10 cellular contexts compared by ENCODE assay signal in genomic region chr17:61250335-61250890, GRCh38.
DNase-seq lines count a peak whose midpoint lies in the region; ATAC-seq and TF ChIP-seq lines count a peak whose summit lies in the region.
"Had no signal": no experiment of that assay in that cellular context is flagged by ENCODE, and none has a peak within 500 bp of the region (broad histone marks: within the 10 kb centered on the region; RNA-seq: fewer than 3 reads in every experiment).

No MANE protein-coding gene starts in this region.

- H3K9me3 ChIP-seq in Caco-2 (no peaks in the 10 kb centered on the region), PC-3 (ENCODE audit: low read length) (no peaks in the 10 kb centered on the region), PC-9 (ENCODE audit: insufficient read depth, low read depth) (no peaks in the 10 kb centered on the region)

- H3K27ac ChIP-seq in PC-3 (ENCODE audit: low read length) (no peak overlapping the region), PC-9 (no peak overlapping the region)

- no peaks in the 10 kb centered on the region for H3K9me2 ChIP-seq in PC-3 (replicated peaks; ENCODE audit: low read length)
- no peaks in the 10 kb centered on the region for H3K9me2 ChIP-seq in PC-9 (ENCODE audit: insufficient read depth)

- no TSS peak for BruUV-seq in Caco-2 (replicated peaks; lab: Mats Ljungman, UMichigan)
- BruUV-seq in PC-3 (replicated peaks; lab: Mats Ljungman, UMichigan): no TSS peak
- BruUV-seq in PC-9 (replicated peaks; lab: Mats Ljungman, UMichigan): no TSS peak

- no peaks in the 10 kb centered on the region for H4K20me1 ChIP-seq in PC-3 (ENCODE audit: low read length)
- H4K20me1 ChIP-seq in PC-9 (ENCODE audit: insufficient read depth): no peaks in the 10 kb centered on the region; the same call in 1 of the 2 replicates

- POLR2A ChIA-PET in Caco-2 (lab: Charles Lee): no interaction called here
- POLR2A ChIA-PET in PC-3 (lab: Charles Lee; ENCODE audit: unreplicated experiment): no interaction called here
- POLR2A ChIA-PET in PC-9 (lab: Charles Lee; ENCODE audit: unreplicated experiment): no interaction called here

- H3K4me3 Mint-ChIP-seq in Caco-2 (ENCODE audit: unreplicated experiment) (no peak overlapping the region), osteocyte (ENCODE audit: unreplicated experiment) (no peak overlapping the region)

- ATAC-seq in PC-3: peak; percentile 69

- CTCF ChIA-PET in Caco-2 (lab: Charles Lee) (no interaction called here), PC-3 (lab: Charles Lee) (no interaction called here), PC-9 (lab: Charles Lee) (interaction anchor here (0.6 kb wide), 1 partner anchor 85 kb away, joined by 3 read pairs; no protein-coding TSS in a partner anchor)

- H3K27ac Mint-ChIP-seq in Caco-2 (ENCODE audit: unreplicated experiment): peak overlapping the region; percentile 81
- peak overlapping the region; percentile 36 for H3K27ac Mint-ChIP-seq in osteocyte (ENCODE audit: unreplicated experiment)

- intact Hi-C loops in Caco-2 (cut with micrococcal nuclease; ENCODE audit: unreplicated experiment) (no loop called here), PC-3 (cut with micrococcal nuclease) (no loop called here), PC-9 (cut with micrococcal nuclease; ENCODE audit: unreplicated experiment) (no loop called here)

- H3K4me2 ChIP-seq in PC-3 (ENCODE audit: low read length) (no peak overlapping the region), PC-9 (no peak overlapping the region)

- H2AFZ ChIP-seq in PC-3 (ENCODE audit: low read length) (no peak overlapping the region), PC-9 (no peak overlapping the region)

- H3K79me2 ChIP-seq in PC-3 (ENCODE audit: low read length) (no peaks in the 10 kb centered on the region), PC-9 (ENCODE audit: low read depth) (no peaks in the 10 kb centered on the region)

- no peaks in the 10 kb centered on the region for H3K27me3 Mint-ChIP-seq in Caco-2 (ENCODE audit: insufficient read depth, unreplicated experiment)
- no peaks in the 10 kb centered on the region for H3K27me3 Mint-ChIP-seq in osteocyte (ENCODE audit: unreplicated experiment)

- DNase-seq in Caco-2 (no peak), PC-3 (peak; percentile 30), epithelial cell of esophagus (ENCODE audit: low read depth) (peak; percentile 32), osteocyte (ENCODE audit: extremely low spot score, unreplicated experiment) (no peak), HUDEP-2 (lab: John Stamatoyannopoulos, UW; ENCODE audit: unreplicated experiment in 76 of 76) (no peak), NCI-H748 (lab: John Stamatoyannopoulos, UW; ENCODE audit: unreplicated experiment) (no peak), PC-9 (no peak)
- DNase-seq in activated CD4-positive, alpha-beta T cell treated with anti-CD3 and anti-CD28 coated beads, Interleukin-2, amount 50 U/mL, for 48 hours: no peak
- DNase-seq: activated CD8-positive, alpha-beta memory T cell treated with anti-CD3 and anti-CD28 coated beads, Interleukin-2, amount 50 U/mL, for 4 hours; DND-41 had no signal

- no peaks in the 10 kb centered on the region for H3F3A ChIP-seq in PC-3 (ENCODE audit: low read length, unreplicated experiment)
- H3F3A ChIP-seq in PC-9 (ENCODE audit: insufficient read depth, low read depth): no peaks in the 10 kb centered on the region; the same call in 1 of the 2 replicates

- TF ChIP-seq CTCF in Caco-2 (IDR thresholded peaks at IDR 0.05; ENCODE audit: insufficient read depth in 1 of 2, low read depth in 1 of 2, low read length in 1 of 2, severe bottlenecking in 1 of 2, unreplicated experiment in 1 of 2) (no peak), PC-3 (conservative IDR thresholded peaks at IDR 0.05; ENCODE audit: low read depth, low read length) (no peak), epithelial cell of esophagus (IDR thresholded peaks at IDR 0.05; ENCODE audit: insufficient read depth, low read depth, low read length, missing control alignments) (no peak), osteocyte (IDR thresholded peaks at IDR 0.05) (no peak), PC-9 (conservative IDR thresholded peaks at IDR 0.05) (no peak)

- no peaks in the 10 kb centered on the region for H3K36me3 Mint-ChIP-seq in Caco-2 (ENCODE audit: insufficient read depth, unreplicated experiment)
- no peaks in the 10 kb centered on the region for H3K36me3 Mint-ChIP-seq in osteocyte (ENCODE audit: unreplicated experiment)

- H3K4me1 Mint-ChIP-seq in Caco-2 (ENCODE audit: low read depth, unreplicated experiment) (peaks cover 43% of the 10 kb centered on the region), osteocyte (ENCODE audit: unreplicated experiment) (peaks cover 75% of the 10 kb centered on the region)

- H3K36me3 ChIP-seq in Caco-2 (ENCODE audit: control insufficient read depth, insufficient read depth, low read length) (no peaks in the 10 kb centered on the region), PC-3 (ENCODE audit: low read depth, low read length) (no peaks in the 10 kb centered on the region), PC-9 (ENCODE audit: low read depth) (no peaks in the 10 kb centered on the region)

- H3K4me3 ChIP-seq in Caco-2 (ENCODE audit: low read depth, low read length) (no peak overlapping the region), PC-3 (ENCODE audit: low read length) (no peak overlapping the region), epithelial cell of esophagus (ENCODE audit: low read length) (no peak overlapping the region), PC-9 (no peak overlapping the region)

- no peaks in the 10 kb centered on the region for H3K27me3 ChIP-seq in Caco-2 (replicated peaks; ENCODE audit: control insufficient read depth, insufficient read depth, low read length)
- no peaks in the 10 kb centered on the region for H3K27me3 ChIP-seq in PC-3 (ENCODE audit: low read length)
- no peaks in the 10 kb centered on the region for H3K27me3 ChIP-seq in PC-9 (ENCODE audit: insufficient read depth, low read depth)

- H3K4me1 ChIP-seq in Caco-2: peaks cover 56% of the 10 kb centered on the region
- H3K4me1 ChIP-seq in PC-3 (ENCODE audit: insufficient read depth, low read length): peaks cover 14% of the 10 kb centered on the region
- no peaks in the 10 kb centered on the region for H3K4me1 ChIP-seq in PC-9 (replicated peaks; ENCODE audit: insufficient read depth)

- H3K9ac ChIP-seq in PC-3 (ENCODE audit: low read length): no peak overlapping the region

- H3K9me3 Mint-ChIP-seq in Caco-2 (ENCODE audit: unreplicated experiment) (no peaks in the 10 kb centered on the region), osteocyte (ENCODE audit: unreplicated experiment) (no peaks in the 10 kb centered on the region)

Comparison
In these comparisons a context has a peak if more than half of its experiments do, and no peak if none do; other contexts are left out.
1. DNase-seq: peak in PC-3 (single experiment) and epithelial cell of esophagus (single experiment); none in Caco-2 (0 of 2), osteocyte (single experiment), HUDEP-2 (0 of 76), NCI-H748 (single experiment), activated CD4-positive, alpha-beta T cell treated with anti-CD3 and anti-CD28 coated beads, Interleukin-2, amount 50 U/mL, for 48 hours (0 of 2) and PC-9 (0 of 2).